ENCODE assay signal across 8 cellular contexts in genomic region chr3:160885791-160886286, GRCh38.
DNase-seq lines count a peak whose midpoint lies in the region; ATAC-seq lines count a peak whose summit lies in the region.

No MANE protein-coding gene starts in this region.

- ATAC-seq in GM19463 (IDR thresholded peaks at IDR 0.05; ENCODE audit: unreplicated experiment) (peak; percentile 31), HG03521 (IDR thresholded peaks at IDR 0.05; ENCODE audit: unreplicated experiment) (peak; percentile 22)

- DNase-seq in AG20443 (ENCODE audit: low spot score) (peak; percentile 10), T1000 (lab: John Stamatoyannopoulos, UW) (peak; percentile 66), iPS-NIHi7 (ENCODE audit: extremely low spot score) (peak; percentile 43), ureter (ENCODE audit: low spot score) (peak; percentile 43), kidney glomerular epithelial cell (lab: John Stamatoyannopoulos, UW) (no peak)
- no peak for DNase-seq in activated effector memory CD4-positive, alpha-beta T cell treated with anti-CD3 and anti-CD28 coated beads, Interleukin-2, amount 50 U/mL, for 16 hours

Comparison
In these comparisons a context has a peak if more than half of its experiments do, and no peak if none do; other contexts are left out.
1. DNase-seq: peak in AG20443 (single experiment), T1000 (single experiment), iPS-NIHi7 (single experiment) and ureter (single experiment); none in kidney glomerular epithelial cell (single experiment) and activated effector memory CD4-positive, alpha-beta T cell treated with anti-CD3 and anti-CD28 coated beads, Interleukin-2, amount 50 U/mL, for 16 hours (single experiment).